20 cellular contexts compared by ENCODE assay signal in genomic region chr2:208984376-208985100, GRCh38.
DNase-seq lines count a peak whose midpoint lies in the region; FAIRE-seq and TF ChIP-seq lines count a peak whose summit lies in the region.
"Had no signal": no experiment of that assay in that cellular context is flagged by ENCODE, and none has a peak within 500 bp of the region (broad histone marks: within the 10 kb centered on the region; RNA-seq: fewer than 3 reads in every experiment).

No MANE protein-coding gene starts in this region.

- no peaks in the 10 kb centered on the region for H3K4me1 ChIP-seq in mesenchymal stem cell (ENCODE audit: control insufficient read depth, insufficient read depth, low read depth, low read length)
- H3K4me1 ChIP-seq in small intestine (ENCODE audit: control insufficient read depth in 2 of 2, insufficient read depth in 1 of 2, low read depth in 1 of 2, low read length in 1 of 2), result no peaks in the 10 kb centered on the region
- H3K4me1 ChIP-seq: SJSA1, upper lobe of right lung had no signal

- H2BK120ac ChIP-seq in mesenchymal stem cell (ENCODE audit: low read depth, low read length), result no peak overlapping the region

- no peak overlapping the region for H4K8ac ChIP-seq in mesenchymal stem cell (ENCODE audit: low read length)

- H3K14ac ChIP-seq in mesenchymal stem cell (ENCODE audit: low read length in 2 of 2), result no peak overlapping the region

- H3K18ac ChIP-seq in mesenchymal stem cell (ENCODE audit: low read depth in 1 of 2, low read length in 2 of 2), result no peak overlapping the region

- no peak overlapping the region for H2AK5ac ChIP-seq in mesenchymal stem cell (ENCODE audit: low read length, severe bottlenecking)

- H3K79me1 ChIP-seq in mesenchymal stem cell (replicated peaks; ENCODE audit: low read length, poor library complexity, severe bottlenecking), result no peaks in the 10 kb centered on the region

- no peak overlapping the region for H2BK15ac ChIP-seq in mesenchymal stem cell (ENCODE audit: low read depth, poor library complexity, severe bottlenecking)

- H3K27ac ChIP-seq in 22Rv1, result peak overlapping the region; percentile 74
- H3K27ac ChIP-seq in mesenchymal stem cell (ENCODE audit: low read length, poor library complexity, severe bottlenecking), result peak overlapping the region; percentile 40
- no peak overlapping the region for H3K27ac ChIP-seq in small intestine (ENCODE audit: low read depth in 1 of 2, low read length in 1 of 2)
- H3K27ac ChIP-seq: HL-60, KMS-11, SJSA1, upper lobe of right lung had no signal

- WGBS in mesenchymal stem cell, result 65% methylated on average over 3 of the region's 7 CpGs
- 72 to 79% (median 75%) methylated on average over 7 of the region's 7 CpGs for WGBS in small intestine, 3 donors

- no peak for TF ChIP-seq CTCF in 22Rv1 (IDR thresholded peaks at IDR 0.05)

- H3K4me2 ChIP-seq in mesenchymal stem cell (ENCODE audit: low read length, poor library complexity, severe bottlenecking), result no peak overlapping the region
- H3K4me2 ChIP-seq: KMS-11 had no signal

- H2AFZ ChIP-seq in mesenchymal stem cell (ENCODE audit: low read depth, low read length), result no peak overlapping the region

- H3K27me3 ChIP-seq in mesenchymal stem cell (ENCODE audit: control insufficient read depth in 1 of 2, insufficient read depth in 1 of 2, low read length in 2 of 2) (no peaks in the 10 kb centered on the region), small intestine (ENCODE audit: control insufficient read depth in 2 of 2, insufficient read depth in 2 of 2, low read length in 2 of 2) (no peaks in the 10 kb centered on the region)
- H3K27me3 ChIP-seq: SJSA1, upper lobe of right lung had no signal

- H3K23ac ChIP-seq in mesenchymal stem cell (ENCODE audit: low read length in 2 of 2), result no peak overlapping the region

- H3K9ac ChIP-seq in mesenchymal stem cell (ENCODE audit: low read length), result no peak overlapping the region
- H3K9ac ChIP-seq: KMS-11 had no signal

- H3K36me3 ChIP-seq in mesenchymal stem cell (ENCODE audit: control insufficient read depth in 1 of 2, insufficient read depth in 2 of 2, low read depth in 1 of 2, low read length in 2 of 2), result no peaks in the 10 kb centered on the region
- no peaks in the 10 kb centered on the region for H3K36me3 ChIP-seq in small intestine (ENCODE audit: control insufficient read depth in 2 of 2, insufficient read depth in 2 of 2, low read length in 2 of 2)
- H3K36me3 ChIP-seq: SJSA1, upper lobe of right lung had no signal

- H3K9me3 ChIP-seq in mesenchymal stem cell (ENCODE audit: control insufficient read depth, low read length) (peaks cover 15% of the 10 kb centered on the region), small intestine (ENCODE audit: control insufficient read depth, low read depth) (no peaks in the 10 kb centered on the region)
- H3K9me3 ChIP-seq: SJSA1, upper lobe of right lung had no signal

- peak; percentile 86 for FAIRE-seq in endometrium (lab: Jason Lieb, UNC)
- FAIRE-seq in small intestine (lab: Jason Lieb, UNC), result no peak

- H3K4me3 ChIP-seq in mesenchymal stem cell (ENCODE audit: insufficient read depth in 1 of 2, low read depth in 1 of 2, low read length in 2 of 2), result no peak overlapping the region
- H3K4me3 ChIP-seq in small intestine (ENCODE audit: low read depth in 1 of 2, low read length in 2 of 2), result no peak overlapping the region
- H3K4me3 ChIP-seq: SJSA1, upper lobe of right lung had no signal

- H2BK5ac ChIP-seq in mesenchymal stem cell (ENCODE audit: low read depth, low read length, poor library complexity, severe bottlenecking), result no peak overlapping the region

- DNase-seq in NCI-H226 (peak; percentile 55), mesenchymal stem cell (no peak), small intestine (no peak), pons (ENCODE audit: low spot score) (no peak), HuH-7.5 (ENCODE audit: low spot score) (no peak)
- DNase-seq in NK-92 treated with Interleukin-12 subunit alpha and Interleukin-12 subunit beta, amount 100 ng/mL, for 24 hours (lab: John Stamatoyannopoulos, UW), result no peak
- DNase-seq: activated CD4-positive, alpha-beta T cell treated with anti-CD3 and anti-CD28 coated beads, Interleukin-2, amount 10 ng/mL, durations not matched to agents 24 days and 14 days; activated naive CD4-positive, alpha-beta T cell treated with anti-CD3 and anti-CD28 coated beads for 36 hours; CD4-positive, alpha-beta T cell; left ventricle myocardium superior; NCI-H1105 treated with DMSO at 0.1 percent for 48 hours; NCI-H2171 treated with DMSO at 0.1 percent for 48 hours; posterior cingulate gyrus; T1000; upper lobe of right lung had no signal

- H4K91ac ChIP-seq in mesenchymal stem cell (ENCODE audit: low read length), result no peak overlapping the region

- H2BK12ac ChIP-seq in mesenchymal stem cell (ENCODE audit: low read length in 2 of 2), result no peak overlapping the region

- no peak overlapping the region for H3K4ac ChIP-seq in mesenchymal stem cell (ENCODE audit: low read depth in 1 of 2, low read length in 2 of 2)

Comparison
In these comparisons a context has a peak if more than half of its experiments do, and no peak if none do; other contexts are left out.
1. H3K27ac ChIP-seq: peak in 22Rv1 (single experiment) and mesenchymal stem cell (single experiment); none in small intestine (0 of 2).